In the genomic region with DNA sequence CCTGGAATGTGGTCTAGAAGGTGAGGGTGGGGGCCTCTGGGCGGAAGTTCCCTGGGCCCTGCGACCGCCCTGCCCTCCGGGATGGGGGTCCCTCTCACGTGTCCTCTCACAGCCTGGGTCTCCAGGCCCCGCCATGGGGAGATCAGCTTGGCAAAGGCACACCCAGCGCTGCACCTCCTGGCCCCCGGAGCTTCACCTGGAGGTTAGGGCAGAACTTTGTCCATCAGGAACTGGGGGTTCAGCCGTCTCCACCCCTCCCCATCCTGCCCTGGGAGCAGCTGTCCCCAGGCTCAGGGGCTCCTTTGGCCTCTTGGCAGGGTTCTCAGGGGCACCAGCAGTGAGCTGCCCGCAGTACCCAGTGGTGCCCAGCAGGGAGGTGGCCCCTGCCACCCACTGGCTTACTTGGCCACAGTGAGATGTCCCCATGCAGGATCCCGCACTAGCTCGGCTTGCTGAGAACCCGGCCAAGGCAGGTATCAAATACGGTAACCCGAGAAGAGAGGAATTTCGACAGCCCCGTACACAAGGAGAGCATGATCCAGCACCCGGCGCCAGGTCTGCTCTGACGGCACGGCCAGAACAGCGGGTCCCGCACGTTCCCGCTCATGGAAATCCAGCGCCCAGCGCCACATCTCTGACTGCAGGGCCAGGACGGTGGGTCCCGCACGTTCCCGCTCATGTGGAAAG, we compare ENCODE assay signal across 10 cellular contexts. TPM values are rescaled to one million over a fixed set of nuclear protein-coding genes. Genes with fewer than 3 reads are reported as not detected.
DNase-seq lines count a peak whose midpoint lies in the region; ATAC-seq and TF ChIP-seq lines count a peak whose summit lies in the region.
"Had no signal": no experiment of that assay in that cellular context is flagged by ENCODE, and none has a peak within 500 bp of the region (broad histone marks: within the 10 kb centered on the region; RNA-seq: fewer than 3 reads in every experiment).

No MANE protein-coding gene starts in this region.

- H3K27me3 ChIP-seq in H7 (ENCODE audit: control insufficient read depth, insufficient read depth, low read length): no peaks in the 10 kb centered on the region
- H3K27me3 ChIP-seq in right cardiac atrium (ENCODE audit: control insufficient read depth, insufficient read depth): no peaks in the 10 kb centered on the region
- peaks cover 0 to 29% (median 0%) of the 10 kb centered on the region in 7 donors for H3K27me3 ChIP-seq in spleen (replicated peaks in 1 of 7)
- H3K27me3 ChIP-seq in ovary: no peaks in the 10 kb centered on the region

- intact Hi-C loops in right cardiac atrium (cut with DNase I) (no loop called here), spleen (cut with DNase I; ENCODE audit: low total_unique reads) (no loop called here), ovary (cut with DNase I) (no loop called here)

- H3K27me3 Mint-ChIP-seq in activated naive CD8-positive, alpha-beta T cell treated with anti-CD3 and anti-CD28 coated beads for 36 hours: peaks cover 8% of the 10 kb centered on the region

- peaks cover 3% of the 10 kb centered on the region for H3K4me1 Mint-ChIP-seq in activated naive CD8-positive, alpha-beta T cell treated with anti-CD3 and anti-CD28 coated beads for 36 hours
- H3K4me1 Mint-ChIP-seq: brain had no signal

- no peak for TF ChIP-seq POLR2A in spleen (IDR thresholded peaks at IDR 0.05)
- no peak for TF ChIP-seq POLR2A in ovary (IDR thresholded peaks at IDR 0.05)

- no peak overlapping the region for H3K27ac Mint-ChIP-seq in activated naive CD8-positive, alpha-beta T cell treated with anti-CD3 and anti-CD28 coated beads for 36 hours
- H3K27ac Mint-ChIP-seq: brain; stimulated activated naive B cell treated with anti-CD40 and anti-IgM and Interleukin-4, amounts not matched to agents 10 μg/mL and 1 μg/mL and 100 μg/mL, for 72 hours had no signal

- H3K36me3 ChIP-seq in H7 (replicated peaks; ENCODE audit: control insufficient read depth, insufficient read depth, low read length) (no peaks in the 10 kb centered on the region), spleen (no peaks in the 10 kb centered on the region), ovary (no peaks in the 10 kb centered on the region)

- TF ChIP-seq CTCF in RWPE1 (conservative IDR thresholded peaks at IDR 0.05; ENCODE audit: low read depth): 0 out of 2 replicates have a peak, but pooled peaks have one; percentile 7
- TF ChIP-seq CTCF in spleen (IDR thresholded peaks at IDR 0.05 in 8 of 11, conservative IDR thresholded peaks at IDR 0.05 in 3 of 11): peak in 3 of 11 experiments; percentile 16 to 37 (median 22)
- TF ChIP-seq CTCF in ovary (IDR thresholded peaks at IDR 0.05): no peak

- no peak overlapping the region for H3K4me3 Mint-ChIP-seq in activated naive CD8-positive, alpha-beta T cell treated with anti-CD3 and anti-CD28 coated beads for 36 hours
- H3K4me3 Mint-ChIP-seq: brain; stimulated activated naive B cell treated with anti-CD40 and anti-IgM and Interleukin-4, amounts not matched to agents 10 μg/mL and 1 μg/mL and 100 μg/mL, for 72 hours had no signal

- peak; percentile 15 to 37 for ATAC-seq in right cardiac atrium
- ATAC-seq: stimulated activated naive B cell treated with anti-CD40 and anti-IgM and Interleukin-4, amounts not matched to agents 10 μg/mL and 1 μg/mL and 100 μg/mL, for 72 hours had no signal

- POLR2A ChIA-PET in RWPE1 (lab: Yijun Ruan, JAX; ENCODE audit: low non-redundant PET): no interaction called here

- no peak for TF ChIP-seq EP300 in ovary (IDR thresholded peaks at IDR 0.05)

- DNase-seq in H7 (peak; percentile 79), RWPE1 (ENCODE audit: low spot score) (no peak), right cardiac atrium (peak in 2 of 3 donors; percentile 53 to 59), spleen (peak; percentile 60), ovary (no peak)
- DNase-seq in activated naive CD8-positive, alpha-beta T cell treated with anti-CD3 and anti-CD28 coated beads for 36 hours: no peak
- no peak for DNase-seq in activated naive CD4-positive, alpha-beta T cell treated with anti-CD3 and anti-CD28 coated beads, Interleukin-2, amount 50 U/mL, for 16 hours
- DNase-seq: NK-92 treated with Interleukin-12 subunit alpha and Interleukin-12 subunit beta, amount 100 ng/mL, for 24 hours; stimulated activated naive B cell treated with anti-CD40 and anti-IgM and Interleukin-4, amounts not matched to agents 10 μg/mL and 1 μg/mL and 100 μg/mL, for 72 hours had no signal

- H3K4me1 ChIP-seq in right cardiac atrium (ENCODE audit: control insufficient read depth, insufficient read depth, low read length): no peaks in the 10 kb centered on the region
- H3K4me1 ChIP-seq in spleen: peaks cover 0 to 17% (median 0%) of the 10 kb centered on the region in 6 donors
- H3K4me1 ChIP-seq in ovary (ENCODE audit: insufficient read depth): peaks cover 2% of the 10 kb centered on the region

- H3K36me3 Mint-ChIP-seq in activated naive CD8-positive, alpha-beta T cell treated with anti-CD3 and anti-CD28 coated beads for 36 hours: no peaks in the 10 kb centered on the region

- no peaks in the 10 kb centered on the region for H3K9me3 Mint-ChIP-seq in activated naive CD8-positive, alpha-beta T cell treated with anti-CD3 and anti-CD28 coated beads for 36 hours
- H3K9me3 Mint-ChIP-seq: stimulated activated naive B cell treated with anti-CD40 and anti-IgM and Interleukin-4, amounts not matched to agents 10 μg/mL and 1 μg/mL and 100 μg/mL, for 72 hours had no signal

- H3K9me3 ChIP-seq in right cardiac atrium (ENCODE audit: control insufficient read depth, low read length) (no peaks in the 10 kb centered on the region), spleen (no peaks in the 10 kb centered on the region), ovary (no peaks in the 10 kb centered on the region)

- CTCF ChIA-PET in RWPE1 (lab: Yijun Ruan, JAX): interaction anchor here (0.6 to 0.9 kb wide), 3 partner anchors 10 to 29 kb away, joined by 3 to 4 read pairs (median 4); no protein-coding TSS in a partner anchor

- WGBS in right cardiac atrium: 55% methylated on average over 31 of the region's 31 CpGs
- 72 to 91% (median 80%) methylated on average over 16 to 31 of the region's 31 CpGs for WGBS in spleen, 5 donors
- 30 to 51% (median 50%) methylated on average over 30 to 31 of the region's 31 CpGs for WGBS in ovary, 3 donors

- no peak overlapping the region for H3K4me3 ChIP-seq in H7 (ENCODE audit: insufficient read depth, low read depth, low read length)
- H3K4me3 ChIP-seq in right cardiac atrium (ENCODE audit: low read length): no peak overlapping the region
- no peak overlapping the region for H3K4me3 ChIP-seq in spleen
- no peak overlapping the region for H3K4me3 ChIP-seq in ovary

- H3K27ac ChIP-seq in RWPE1: no peak overlapping the region
- H3K27ac ChIP-seq in right cardiac atrium (ENCODE audit: low read length): no peak overlapping the region
- H3K27ac ChIP-seq in spleen: no peak overlapping the region
- H3K27ac ChIP-seq in ovary: no peak overlapping the region

RNA-seq across cellular contexts. Expression of a gene that starts 36.7 kb away (rescaled TPM):
- 43.5 and 45.7 TPM in 2 replicates for total RNA-seq in H7 (2014; rRNA removed; shearing (Covaris generic))
- total RNA-seq in right cardiac atrium: 10 to 100 TPM in 3 of 4 donors, 1 to 10 TPM in 1; 9.6 to 12.9 (median 11.1) TPM
- 7.2 TPM for polyA plus RNA-seq in right cardiac atrium
- 10 to 100 TPM; 11.5 to 26.9 (median 20.5) TPM for total RNA-seq in spleen
- 10 to 100 TPM; 12.6 to 18.8 (median 15.8) TPM for polyA plus RNA-seq in spleen
- total RNA-seq in activated naive CD8-positive, alpha-beta T cell treated with anti-CD3 and anti-CD28 coated beads for 36 hours: 10 to 100 TPM; 89.4 to 90.7 TPM
- 10 to 100 TPM in 6 of 7 donors, 1 to 10 TPM in 1; 8.5 to 29.3 (median 25.2) TPM for total RNA-seq in ovary
- 10 to 100 TPM; 11.9 to 12.2 TPM for polyA plus RNA-seq in ovary

RNA-seq across cellular contexts. Expression of a gene that starts 38.9 kb away (rescaled TPM):
- 9.2 and 11.4 TPM in 2 replicates for total RNA-seq in H7 (2014; rRNA removed; shearing (Covaris generic))
- 10 to 100 TPM; 50.6 to 71.1 (median 62.5) TPM for total RNA-seq in right cardiac atrium
- polyA plus RNA-seq in right cardiac atrium: 32.0 TPM
- 10 to 100 TPM; 50.8 to 92.0 (median 64.5) TPM for total RNA-seq in spleen
- polyA plus RNA-seq in spleen: 10 to 100 TPM in 1 of 3 donors, 1 to 10 TPM in 2; 6.9 to 20.7 (median 8.3) TPM
- 10 to 100 TPM; 61.2 to 66.0 TPM for total RNA-seq in activated naive CD8-positive, alpha-beta T cell treated with anti-CD3 and anti-CD28 coated beads for 36 hours
- total RNA-seq in ovary: 10 to 100 TPM; 14.2 to 42.1 (median 34.5) TPM
- polyA plus RNA-seq in ovary: 10 to 100 TPM; 11.6 to 21.8 TPM

RNA-seq across cellular contexts. Expression of a gene that starts 50.0 kb away (rescaled TPM):
- total RNA-seq in H7 (2014; rRNA removed; shearing (Covaris generic)): 28.5 and 29.6 TPM in 2 replicates
- 10 to 100 TPM; 28.6 to 36.2 (median 31.8) TPM for total RNA-seq in right cardiac atrium
- polyA plus RNA-seq in right cardiac atrium: 57.5 TPM
- total RNA-seq in spleen: 10 to 100 TPM; 10.5 to 36.6 (median 28.6) TPM
- polyA plus RNA-seq in spleen: 10 to 100 TPM; 39.6 to 93.8 (median 48.5) TPM
- total RNA-seq in activated naive CD8-positive, alpha-beta T cell treated with anti-CD3 and anti-CD28 coated beads for 36 hours: 10 to 100 TPM; 33.6 to 35.1 TPM
- total RNA-seq in ovary: 10 to 100 TPM in 6 of 7 donors, 1 to 10 TPM in 1; 7.2 to 58.2 (median 37.4) TPM
- polyA plus RNA-seq in ovary: 10 to 100 TPM; 36.5 to 81.8 TPM

Comparison
In these comparisons a context has a peak if more than half of its experiments do, and no peak if none do; other contexts are left out.
1. DNase-seq: peak in H7 (single experiment), right cardiac atrium (2 of 3) and spleen (single experiment); none in RWPE1 (single experiment), activated naive CD8-positive, alpha-beta T cell treated with anti-CD3 and anti-CD28 coated beads for 36 hours (single experiment), activated naive CD4-positive, alpha-beta T cell treated with anti-CD3 and anti-CD28 coated beads, Interleukin-2, amount 50 U/mL, for 16 hours (single experiment) and ovary (0 of 5).